18 cellular contexts compared by ENCODE assay signal in the genomic region with DNA sequence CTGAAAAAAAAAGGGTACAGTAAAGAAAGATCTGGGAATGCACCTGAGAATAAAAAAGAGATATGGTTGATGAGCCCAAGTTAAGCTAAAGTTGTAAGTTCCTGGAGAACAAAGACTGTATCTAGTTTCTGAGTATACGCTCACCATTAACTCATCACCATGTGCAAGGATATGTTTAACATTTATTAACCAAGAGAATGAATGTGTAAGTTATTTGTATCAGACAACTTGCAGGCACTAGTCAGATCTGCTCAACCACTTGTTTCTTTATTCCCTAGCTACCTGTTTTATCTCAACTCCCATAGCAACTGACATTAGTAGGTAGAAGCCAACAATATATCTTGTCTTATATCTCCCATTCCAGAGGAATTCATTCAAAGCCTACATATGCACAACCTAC.
"Had no signal": no experiment of that assay in that cellular context is flagged by ENCODE, and none has a peak within 500 bp of the region (broad histone marks: within the 10 kb centered on the region; RNA-seq: fewer than 3 reads in every experiment).

No MANE protein-coding gene starts in this region.

- DNase-seq: activated CD4-positive, alpha-beta T cell treated with anti-CD3 and anti-CD28 coated beads, Interleukin-2, amount 10 ng/mL, durations not matched to agents 24 days and 14 days; activated CD8-positive, alpha-beta memory T cell treated with anti-CD3 and anti-CD28 coated beads, Interleukin-2, amount 50 U/mL, for 48 hours; activated effector memory CD4-positive, alpha-beta T cell treated with Interleukin-2 at 50 U/mL for 16 hours; activated T-cell treated with anti-CD3 and anti-CD28 coated beads, Interleukin-2, amount 50 U/mL, for 48 hours; colonic mucosa; erythroblast; foreskin melanocyte; glutamatergic neuron; hippocampal formation; natural killer cell; ovary; right lobe of liver; small intestine; stimulated activated CD4-positive, alpha-beta T cell treated with anti-CD3 and anti-CD28 coated beads, Interleukin-15, amount 100 ng/mL, for 24 hours; stimulated activated CD4-positive, alpha-beta T cell treated with anti-CD3 and anti-CD28 coated beads, Interleukin-4, amount 100 ng/mL, for 1 hour; stomach; testis had no signal

- ATAC-seq: left lobe of liver, natural killer cell, right lobe of liver had no signal
